8 cellular contexts compared by ENCODE assay signal in genomic region chr9:124257070-124257864, GRCh38. TPM values are rescaled to one million over a fixed set of nuclear protein-coding genes. Genes with fewer than 3 reads are reported as not detected.
DNase-seq lines count a peak whose midpoint lies in the region; ATAC-seq and TF ChIP-seq lines count a peak whose summit lies in the region.

No MANE protein-coding gene starts in this region.

- no peaks in the 10 kb centered on the region for H3K36me3 Mint-ChIP-seq in activated naive CD4-positive, alpha-beta T cell treated with anti-CD3 and anti-CD28 coated beads, Interleukin-2, amount 50 U/mL, for 24 hours

- H3K27ac ChIP-seq in thoracic aorta = no peak overlapping the region

- H3K27me3 Mint-ChIP-seq in activated naive CD4-positive, alpha-beta T cell treated with anti-CD3 and anti-CD28 coated beads, Interleukin-2, amount 50 U/mL, for 24 hours = peaks cover 35% of the 10 kb centered on the region

- H3K4me3 Mint-ChIP-seq in activated naive CD4-positive, alpha-beta T cell treated with anti-CD3 and anti-CD28 coated beads, Interleukin-2, amount 50 U/mL, for 24 hours = peak overlapping the region; percentile 88

- H3K4me1 ChIP-seq in thoracic aorta (ENCODE audit: control insufficient read depth in 1 of 2, low read depth in 2 of 2) = peaks cover 27 to 35% of the 10 kb centered on the region in 2 donors

- H3K36me3 ChIP-seq in thoracic aorta = no peaks in the 10 kb centered on the region

- no peaks in the 10 kb centered on the region for H3K27me3 ChIP-seq in thoracic aorta (replicated peaks; ENCODE audit: insufficient read depth)

- DNase-seq in stimulated activated naive CD4-positive, alpha-beta T cell treated with Interleukin-2 at 50 U/mL for 16 hours (lab: John Stamatoyannopoulos, UW) = peak; percentile 7
- no peak for DNase-seq in stimulated activated naive CD4-positive, alpha-beta T cell (lab: John Stamatoyannopoulos, UW)
- DNase-seq in kidney tubule cell (ENCODE audit: low spot score) = peak; percentile 32
- no peak for DNase-seq in thoracic aorta (ENCODE audit: low spot score)
- DNase-seq in left lobe of liver (ENCODE audit: low spot score) = no peak
- no peak for DNase-seq in DMS114 treated with DMSO at 0.1 percent for 48 hours (lab: John Stamatoyannopoulos, UW; ENCODE audit: unreplicated experiment)
- no peak for DNase-seq in germinal center (ENCODE audit: low spot score)

- H3K4me3 ChIP-seq in thoracic aorta = peak overlapping the region; percentile 63

- no peak overlapping the region for H3K27ac Mint-ChIP-seq in activated naive CD4-positive, alpha-beta T cell treated with anti-CD3 and anti-CD28 coated beads, Interleukin-2, amount 50 U/mL, for 24 hours

- no peaks in the 10 kb centered on the region for H3K9me3 Mint-ChIP-seq in activated naive CD4-positive, alpha-beta T cell treated with anti-CD3 and anti-CD28 coated beads, Interleukin-2, amount 50 U/mL, for 24 hours

- ATAC-seq in thoracic aorta (ENCODE audit: insufficient number of reproducible peaks, low FRiP score, low read depth) = no peak
- no peak for ATAC-seq in left lobe of liver

- no peak for TF ChIP-seq CTCF in thoracic aorta (IDR thresholded peaks at IDR 0.05)

- H3K4me1 Mint-ChIP-seq in activated naive CD4-positive, alpha-beta T cell treated with anti-CD3 and anti-CD28 coated beads, Interleukin-2, amount 50 U/mL, for 24 hours = peaks cover 22% of the 10 kb centered on the region

- no peaks in the 10 kb centered on the region for H3K9me3 ChIP-seq in thoracic aorta

RNA-seq across cellular contexts. Expression of gene NEK6, which starts 0.5 kb away (rescaled TPM):
- total RNA-seq in thoracic aorta = 10 to 100 TPM; 24.0 to 43.6 TPM
- total RNA-seq in left lobe of liver = 84.5 TPM

Comparison
In these comparisons a context has a peak if more than half of its experiments do, and no peak if none do; other contexts are left out.
1. DNase-seq: peak in stimulated activated naive CD4-positive, alpha-beta T cell treated with Interleukin-2 at 50 U/mL for 16 hours (single experiment) and kidney tubule cell (single experiment); none in stimulated activated naive CD4-positive, alpha-beta T cell (0 of 6), thoracic aorta (single experiment), left lobe of liver (single experiment), DMS114 treated with DMSO at 0.1 percent for 48 hours (single experiment) and germinal center (single experiment).